ENCODE assay signal across 1 cellular context in the genomic region with DNA sequence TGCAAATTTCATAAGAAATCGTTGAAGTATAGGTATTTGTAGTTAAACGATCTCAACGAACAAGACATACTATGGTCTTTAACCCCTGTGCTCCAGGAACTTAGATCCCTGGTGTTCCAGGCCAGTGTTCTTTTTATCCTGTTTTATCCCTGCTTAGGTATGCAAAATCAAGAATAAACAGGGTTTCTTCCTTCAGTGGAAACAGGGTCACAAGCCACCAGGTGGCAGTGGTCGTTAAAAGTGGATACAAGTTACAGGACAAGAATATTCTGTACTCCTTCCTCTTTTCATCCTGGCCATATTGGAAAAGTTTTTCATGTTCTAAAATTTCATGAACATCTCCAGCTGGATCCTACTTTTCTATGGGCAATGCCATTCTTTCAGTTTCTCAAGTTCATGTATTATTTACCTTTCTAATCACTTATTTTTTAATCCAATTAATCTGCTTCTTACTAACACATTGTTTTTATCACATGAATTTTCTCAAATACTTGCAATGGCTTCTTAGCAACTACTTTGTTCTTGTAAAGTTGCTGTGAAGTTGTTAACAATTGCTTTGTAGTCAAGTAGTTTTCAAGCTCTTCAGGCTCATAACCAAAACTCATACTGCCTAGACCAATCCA.
TF ChIP-seq lines count a peak whose summit lies in the region.

No MANE protein-coding gene starts in this region.

TF ChIP-seq in HepG2, 621 proteins besides CTCF, POLR2A, EP300 and RAD21 (continued from another document):
- TF ChIP-seq, protein P1, sequence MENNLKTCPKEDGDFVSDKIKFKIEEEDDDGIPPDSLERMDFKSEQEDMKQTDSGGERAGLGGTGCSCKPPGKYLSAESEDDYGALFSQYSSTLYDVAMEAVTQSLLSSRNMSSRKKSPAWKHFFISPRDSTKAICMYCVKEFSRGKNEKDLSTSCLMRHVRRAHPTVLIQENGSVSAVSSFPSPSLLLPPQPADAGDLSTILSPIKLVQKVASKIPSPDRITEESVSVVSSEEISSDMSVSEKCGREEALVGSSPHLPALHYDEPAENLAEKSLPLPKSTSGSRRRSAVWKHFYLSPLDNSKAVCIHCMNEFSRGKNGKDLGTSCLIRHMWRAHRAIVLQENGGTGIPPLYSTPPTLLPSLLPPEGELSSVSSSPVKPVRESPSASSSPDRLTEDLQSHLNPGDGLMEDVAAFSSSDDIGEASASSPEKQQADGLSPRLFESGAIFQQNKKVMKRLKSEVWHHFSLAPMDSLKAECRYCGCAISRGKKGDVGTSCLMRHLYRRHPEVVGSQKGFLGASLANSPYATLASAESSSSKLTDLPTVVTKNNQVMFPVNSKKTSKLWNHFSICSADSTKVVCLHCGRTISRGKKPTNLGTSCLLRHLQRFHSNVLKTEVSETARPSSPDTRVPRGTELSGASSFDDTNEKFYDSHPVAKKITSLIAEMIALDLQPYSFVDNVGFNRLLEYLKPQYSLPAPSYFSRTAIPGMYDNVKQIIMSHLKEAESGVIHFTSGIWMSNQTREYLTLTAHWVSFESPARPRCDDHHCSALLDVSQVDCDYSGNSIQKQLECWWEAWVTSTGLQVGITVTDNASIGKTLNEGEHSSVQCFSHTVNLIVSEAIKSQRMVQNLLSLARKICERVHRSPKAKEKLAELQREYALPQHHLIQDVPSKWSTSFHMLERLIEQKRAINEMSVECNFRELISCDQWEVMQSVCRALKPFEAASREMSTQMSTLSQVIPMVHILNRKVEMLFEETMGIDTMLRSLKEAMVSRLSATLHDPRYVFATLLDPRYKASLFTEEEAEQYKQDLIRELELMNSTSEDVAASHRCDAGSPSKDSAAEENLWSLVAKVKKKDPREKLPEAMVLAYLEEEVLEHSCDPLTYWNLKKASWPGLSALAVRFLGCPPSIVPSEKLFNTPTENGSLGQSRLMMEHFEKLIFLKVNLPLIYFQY (CRISPR knock-in tag; IDR thresholded peaks at IDR 0.05; ENCODE audit: borderline replicate concordance): 0 out of 2 replicates have a peak, but pooled peaks have one; percentile 18
- TF ChIP-seq FOXO1 (CRISPR knock-in tag; IDR thresholded peaks at IDR 0.05) (0 out of 2 replicates have a peak, but pooled peaks have one; percentile 35), FOXJ3 (CRISPR knock-in tag; IDR thresholded peaks at IDR 0.05; ENCODE audit: borderline replicate concordance) (peak; percentile 45; the same call in 1 of the 2 replicates), NFIC (IDR thresholded peaks at IDR 0.05; ENCODE audit: low read length) (no peak), NFKB2 (CRISPR knock-in tag; IDR thresholded peaks at IDR 0.05; ENCODE audit: borderline replicate concordance) (no peak), POGZ (CRISPR knock-in tag; IDR thresholded peaks at IDR 0.05) (peak; percentile 69; the same call in 1 of the 2 replicates), SATB2 (CRISPR knock-in tag; IDR thresholded peaks at IDR 0.05) (no peak), ZNF335 (CRISPR knock-in tag; IDR thresholded peaks at IDR 0.05) (peak; percentile 53; the same call in 1 of the 2 replicates), SSRP1 (CRISPR knock-in tag; IDR thresholded peaks at IDR 0.05) (peak; percentile 83; the same call in 1 of the 2 replicates), IRF2 (CRISPR knock-in tag; IDR thresholded peaks at IDR 0.05) (0 out of 2 replicates have a peak, but pooled peaks have one; percentile 38)
- TF ChIP-seq, protein P2, sequence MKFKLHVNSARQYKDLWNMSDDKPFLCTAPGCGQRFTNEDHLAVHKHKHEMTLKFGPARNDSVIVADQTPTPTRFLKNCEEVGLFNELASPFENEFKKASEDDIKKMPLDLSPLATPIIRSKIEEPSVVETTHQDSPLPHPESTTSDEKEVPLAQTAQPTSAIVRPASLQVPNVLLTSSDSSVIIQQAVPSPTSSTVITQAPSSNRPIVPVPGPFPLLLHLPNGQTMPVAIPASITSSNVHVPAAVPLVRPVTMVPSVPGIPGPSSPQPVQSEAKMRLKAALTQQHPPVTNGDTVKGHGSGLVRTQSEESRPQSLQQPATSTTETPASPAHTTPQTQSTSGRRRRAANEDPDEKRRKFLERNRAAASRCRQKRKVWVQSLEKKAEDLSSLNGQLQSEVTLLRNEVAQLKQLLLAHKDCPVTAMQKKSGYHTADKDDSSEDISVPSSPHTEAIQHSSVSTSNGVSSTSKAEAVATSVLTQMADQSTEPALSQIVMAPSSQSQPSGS (CRISPR knock-in tag; IDR thresholded peaks at IDR 0.05): 0 out of 2 replicates have a peak, but pooled peaks have one; percentile 25
- TF ChIP-seq, protein P3, sequence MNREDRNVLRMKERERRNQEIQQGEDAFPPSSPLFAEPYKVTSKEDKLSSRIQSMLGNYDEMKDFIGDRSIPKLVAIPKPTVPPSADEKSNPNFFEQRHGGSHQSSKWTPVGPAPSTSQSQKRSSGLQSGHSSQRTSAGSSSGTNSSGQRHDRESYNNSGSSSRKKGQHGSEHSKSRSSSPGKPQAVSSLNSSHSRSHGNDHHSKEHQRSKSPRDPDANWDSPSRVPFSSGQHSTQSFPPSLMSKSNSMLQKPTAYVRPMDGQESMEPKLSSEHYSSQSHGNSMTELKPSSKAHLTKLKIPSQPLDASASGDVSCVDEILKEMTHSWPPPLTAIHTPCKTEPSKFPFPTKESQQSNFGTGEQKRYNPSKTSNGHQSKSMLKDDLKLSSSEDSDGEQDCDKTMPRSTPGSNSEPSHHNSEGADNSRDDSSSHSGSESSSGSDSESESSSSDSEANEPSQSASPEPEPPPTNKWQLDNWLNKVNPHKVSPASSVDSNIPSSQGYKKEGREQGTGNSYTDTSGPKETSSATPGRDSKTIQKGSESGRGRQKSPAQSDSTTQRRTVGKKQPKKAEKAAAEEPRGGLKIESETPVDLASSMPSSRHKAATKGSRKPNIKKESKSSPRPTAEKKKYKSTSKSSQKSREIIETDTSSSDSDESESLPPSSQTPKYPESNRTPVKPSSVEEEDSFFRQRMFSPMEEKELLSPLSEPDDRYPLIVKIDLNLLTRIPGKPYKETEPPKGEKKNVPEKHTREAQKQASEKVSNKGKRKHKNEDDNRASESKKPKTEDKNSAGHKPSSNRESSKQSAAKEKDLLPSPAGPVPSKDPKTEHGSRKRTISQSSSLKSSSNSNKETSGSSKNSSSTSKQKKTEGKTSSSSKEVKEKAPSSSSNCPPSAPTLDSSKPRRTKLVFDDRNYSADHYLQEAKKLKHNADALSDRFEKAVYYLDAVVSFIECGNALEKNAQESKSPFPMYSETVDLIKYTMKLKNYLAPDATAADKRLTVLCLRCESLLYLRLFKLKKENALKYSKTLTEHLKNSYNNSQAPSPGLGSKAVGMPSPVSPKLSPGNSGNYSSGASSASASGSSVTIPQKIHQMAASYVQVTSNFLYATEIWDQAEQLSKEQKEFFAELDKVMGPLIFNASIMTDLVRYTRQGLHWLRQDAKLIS (CRISPR knock-in tag; IDR thresholded peaks at IDR 0.05): 0 out of 2 replicates have a peak, but pooled peaks have one; percentile 22
- TF ChIP-seq, protein P4, sequence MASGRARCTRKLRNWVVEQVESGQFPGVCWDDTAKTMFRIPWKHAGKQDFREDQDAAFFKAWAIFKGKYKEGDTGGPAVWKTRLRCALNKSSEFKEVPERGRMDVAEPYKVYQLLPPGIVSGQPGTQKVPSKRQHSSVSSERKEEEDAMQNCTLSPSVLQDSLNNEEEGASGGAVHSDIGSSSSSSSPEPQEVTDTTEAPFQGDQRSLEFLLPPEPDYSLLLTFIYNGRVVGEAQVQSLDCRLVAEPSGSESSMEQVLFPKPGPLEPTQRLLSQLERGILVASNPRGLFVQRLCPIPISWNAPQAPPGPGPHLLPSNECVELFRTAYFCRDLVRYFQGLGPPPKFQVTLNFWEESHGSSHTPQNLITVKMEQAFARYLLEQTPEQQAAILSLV (CRISPR knock-in tag; IDR thresholded peaks at IDR 0.05; ENCODE audit: borderline replicate concordance): no peak
- TF ChIP-seq, protein P5, sequence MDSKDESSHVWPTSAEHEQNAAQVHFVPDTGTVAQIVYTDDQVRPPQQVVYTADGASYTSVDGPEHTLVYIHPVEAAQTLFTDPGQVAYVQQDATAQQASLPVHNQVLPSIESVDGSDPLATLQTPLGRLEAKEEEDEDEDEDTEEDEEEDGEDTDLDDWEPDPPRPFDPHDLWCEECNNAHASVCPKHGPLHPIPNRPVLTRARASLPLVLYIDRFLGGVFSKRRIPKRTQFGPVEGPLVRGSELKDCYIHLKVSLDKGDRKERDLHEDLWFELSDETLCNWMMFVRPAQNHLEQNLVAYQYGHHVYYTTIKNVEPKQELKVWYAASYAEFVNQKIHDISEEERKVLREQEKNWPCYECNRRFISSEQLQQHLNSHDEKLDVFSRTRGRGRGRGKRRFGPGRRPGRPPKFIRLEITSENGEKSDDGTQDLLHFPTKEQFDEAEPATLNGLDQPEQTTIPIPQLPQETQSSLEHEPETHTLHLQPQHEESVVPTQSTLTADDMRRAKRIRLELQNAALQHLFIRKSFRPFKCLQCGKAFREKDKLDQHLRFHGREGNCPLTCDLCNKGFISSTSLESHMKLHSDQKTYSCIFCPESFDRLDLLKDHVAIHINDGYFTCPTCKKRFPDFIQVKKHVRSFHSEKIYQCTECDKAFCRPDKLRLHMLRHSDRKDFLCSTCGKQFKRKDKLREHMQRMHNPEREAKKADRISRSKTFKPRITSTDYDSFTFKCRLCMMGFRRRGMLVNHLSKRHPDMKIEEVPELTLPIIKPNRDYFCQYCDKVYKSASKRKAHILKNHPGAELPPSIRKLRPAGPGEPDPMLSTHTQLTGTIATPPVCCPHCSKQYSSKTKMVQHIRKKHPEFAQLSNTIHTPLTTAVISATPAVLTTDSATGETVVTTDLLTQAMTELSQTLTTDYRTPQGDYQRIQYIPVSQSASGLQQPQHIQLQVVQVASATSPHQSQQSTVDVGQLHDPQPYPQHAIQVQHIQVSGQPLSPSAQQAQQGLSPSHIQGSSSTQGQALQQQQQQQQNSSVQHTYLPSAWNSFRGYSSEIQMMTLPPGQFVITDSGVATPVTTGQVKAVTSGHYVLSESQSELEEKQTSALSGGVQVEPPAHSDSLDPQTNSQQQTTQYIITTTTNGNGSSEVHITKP (CRISPR knock-in tag; IDR thresholded peaks at IDR 0.05; ENCODE audit: low read depth): no peak
